Comparison of ENCODE assay signal across 28 cellular contexts in genomic region chr7:96181174-96181573, GRCh38.
"Had no signal": no experiment of that assay in that cellular context is flagged by ENCODE, and none has a peak within 500 bp of the region (broad histone marks: within the 10 kb centered on the region; RNA-seq: fewer than 3 reads in every experiment).

No MANE protein-coding gene starts in this region.

- H3K27me3 Mint-ChIP-seq: activated CD4-positive, alpha-beta memory T cell treated with anti-CD3 and anti-CD28 coated beads, Interleukin-2, amount 10 ng/mL, durations not matched to agents 7 days and 5 days; activated naive CD4-positive, alpha-beta T cell treated with anti-CD3 and anti-CD28 coated beads, Interleukin-2, amount 50 U/mL, for 24 hours; activated T-cell treated with anti-CD3 and anti-CD28 coated beads, Interleukin-2, amount 50 U/mL, for 24 hours; brain had no signal

- H3K27ac Mint-ChIP-seq: activated CD4-positive, alpha-beta memory T cell treated with anti-CD3 and anti-CD28 coated beads, Interleukin-2, amount 10 ng/mL, durations not matched to agents 7 days and 5 days; activated naive CD4-positive, alpha-beta T cell treated with anti-CD3 and anti-CD28 coated beads, Interleukin-2, amount 50 U/mL, for 24 hours; activated T-cell treated with anti-CD3 and anti-CD28 coated beads, Interleukin-2, amount 50 U/mL, for 24 hours; activated T-helper 1 cell treated with anti-CD3 and anti-CD28 coated beads, Interleukin-12 subunit alpha, Interleukin-12 subunit beta, Interleukin-2, Interleukin-4 antibody, amounts not matched to agents 30 ng/mL and 10 ng/mL and 1 ng/mL, durations not matched to agents 14 hours and 24 hours and 36 hours; brain had no signal

- H3K9me3 Mint-ChIP-seq: activated CD4-positive, alpha-beta memory T cell treated with anti-CD3 and anti-CD28 coated beads, Interleukin-2, amount 10 ng/mL, durations not matched to agents 7 days and 5 days; activated naive CD4-positive, alpha-beta T cell treated with anti-CD3 and anti-CD28 coated beads, Interleukin-2, amount 50 U/mL, for 24 hours; activated T-cell treated with anti-CD3 and anti-CD28 coated beads, Interleukin-2, amount 50 U/mL, for 24 hours; activated T-helper 1 cell treated with anti-CD3 and anti-CD28 coated beads, Interleukin-12 subunit alpha, Interleukin-12 subunit beta, Interleukin-2, Interleukin-4 antibody, amounts not matched to agents 30 ng/mL and 10 ng/mL and 1 ng/mL, durations not matched to agents 14 hours and 24 hours and 36 hours; brain had no signal

- DNase-seq: activated CD4-positive, alpha-beta memory T cell treated with anti-CD3 and anti-CD28 coated beads, Interleukin-2, amount 10 ng/mL, durations not matched to agents 7 days and 5 days; activated CD4-positive, alpha-beta T cell treated with anti-CD3 and anti-CD28 coated beads, Interleukin-2, amount 50 U/mL, for 1 hour; activated CD4-positive, CD25-positive, alpha-beta regulatory T cell; activated CD8-positive, alpha-beta memory T cell treated with anti-CD3 and anti-CD28 coated beads, Interleukin-2, amount 50 U/mL, for 48 hours; activated effector memory CD4-positive, alpha-beta T cell treated with Interleukin-2 at 50 U/mL for 16 hours; activated naive CD4-positive, alpha-beta T cell; activated T-cell treated with anti-CD3 and anti-CD28 coated beads, Interleukin-2, amount 50 U/mL, for 24 hours; amniotic stem cell; cerebellar nuclear complex; Karpas-422; MM.1S; NCI-H1048; NCI-H146; NCI-H187 treated with DMSO at 0.1 percent for 48 hours; NCI-H2171; NCI-H2227 treated with DMSO at 0.1 percent for 48 hours; NCI-H510A; NCI-H526 treated with DMSO at 0.1 percent for 48 hours; Peyer's patch; Right ventricle myocardium superior; SJCRH30; SK-N-SH; T-helper 1 cell had no signal

- H3K9me3 ChIP-seq: Peyer's patch, SK-N-SH had no signal

- H3K4me3 ChIP-seq: Peyer's patch, SJCRH30 had no signal

- H3K27me3 ChIP-seq: Peyer's patch, SJCRH30 had no signal

- H3K27ac ChIP-seq: Peyer's patch, RWPE1, SJCRH30, VCaP had no signal

- H3K4me1 Mint-ChIP-seq: activated CD4-positive, alpha-beta memory T cell treated with anti-CD3 and anti-CD28 coated beads, Interleukin-2, amount 10 ng/mL, durations not matched to agents 7 days and 5 days; activated naive CD4-positive, alpha-beta T cell treated with anti-CD3 and anti-CD28 coated beads, Interleukin-2, amount 50 U/mL, for 24 hours had no signal

- H3K4me1 ChIP-seq: Peyer's patch had no signal

- H3K9ac ChIP-seq: SK-N-SH had no signal

- H3K4me3 Mint-ChIP-seq: activated CD4-positive, alpha-beta memory T cell treated with anti-CD3 and anti-CD28 coated beads, Interleukin-2, amount 10 ng/mL, durations not matched to agents 7 days and 5 days; activated naive CD4-positive, alpha-beta T cell treated with anti-CD3 and anti-CD28 coated beads, Interleukin-2, amount 50 U/mL, for 24 hours; activated T-cell treated with anti-CD3 and anti-CD28 coated beads, Interleukin-2, amount 50 U/mL, for 24 hours; activated T-helper 1 cell treated with anti-CD3 and anti-CD28 coated beads, Interleukin-12 subunit alpha, Interleukin-12 subunit beta, Interleukin-2, Interleukin-4 antibody, amounts not matched to agents 30 ng/mL and 10 ng/mL and 1 ng/mL, durations not matched to agents 14 hours and 24 hours and 36 hours; brain had no signal
